ENCODE assay signal across 17 cellular contexts in the genomic region with DNA sequence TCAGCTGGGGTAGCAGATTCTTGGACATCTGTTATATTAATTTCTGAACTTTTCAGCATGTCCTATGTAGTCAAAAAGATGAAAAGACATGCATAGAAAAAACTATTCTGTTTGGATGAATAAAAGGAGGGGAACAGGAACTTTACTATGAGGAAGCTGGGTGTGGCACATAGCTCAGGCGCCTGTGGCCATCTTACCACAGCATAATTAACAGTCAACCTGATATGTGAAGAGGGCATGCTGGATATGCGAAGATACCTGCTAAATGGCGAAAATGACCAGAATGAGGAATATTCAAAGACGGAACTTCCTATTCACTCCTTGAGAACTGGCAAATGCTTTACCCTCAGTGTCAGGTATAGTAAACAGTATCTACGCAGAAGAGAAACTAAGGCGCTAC. TPM values are rescaled to one million over a fixed set of nuclear protein-coding genes. Genes with fewer than 3 reads are reported as not detected.
DNase-seq lines count a peak whose midpoint lies in the region; ATAC-seq and TF ChIP-seq lines count a peak whose summit lies in the region.
"Had no signal": no experiment of that assay in that cellular context is flagged by ENCODE, and none has a peak within 500 bp of the region (broad histone marks: within the 10 kb centered on the region; RNA-seq: fewer than 3 reads in every experiment).

No MANE protein-coding gene starts in this region.

- no peak overlapping the region for H3K4me2 ChIP-seq in smooth muscle cell
- H3K4me2 ChIP-seq: KMS-11 had no signal

- peaks cover 55% of the 10 kb centered on the region for H4K20me1 ChIP-seq in smooth muscle cell (ENCODE audit: low read depth)

- DNase-seq in LoVo (ENCODE audit: low spot score) = peak; percentile 15
- DNase-seq in T-helper 17 cell = no peak
- peak; percentile 24 for DNase-seq in islet precursor cell
- DNase-seq in smooth muscle cell (lab: John Stamatoyannopoulos, UW; ENCODE audit: unreplicated experiment) = no peak
- no peak for DNase-seq in sciatic nerve (ENCODE audit: low spot score)
- no peak for DNase-seq in activated T-cell treated with anti-CD3 and anti-CD28 coated beads, Interleukin-2, amount 50 U/mL, for 24 hours
- no peak for DNase-seq in right lobe of liver
- DNase-seq: BE2C; CD4-positive, alpha-beta memory T cell; DMS79; MM.1S; NCI-H187 treated with DMSO at 0.1 percent for 48 hours; NCI-H2171; NCI-H82; SJCRH30 had no signal

- intact Hi-C loops in sciatic nerve (cut with DNase I) = no loop called here
- intact Hi-C loops in right lobe of liver (cut with DNase I) = no loop called here

- H3K4me1 ChIP-seq in smooth muscle cell (ENCODE audit: low read depth) (no peaks in the 10 kb centered on the region), right lobe of liver (peaks cover 0 to 15% (median 8%) of the 10 kb centered on the region in 4 donors)
- H3K4me1 ChIP-seq: BE2C had no signal

- peak overlapping the region; percentile 8 for H3K27ac Mint-ChIP-seq in T-helper 17 cell
- H3K27ac Mint-ChIP-seq in activated T-cell treated with anti-CD3 and anti-CD28 coated beads, Interleukin-2, amount 50 U/mL, for 24 hours = no peak overlapping the region

- H3K4me3 Mint-ChIP-seq in T-helper 17 cell = no peak overlapping the region
- no peak overlapping the region for H3K4me3 Mint-ChIP-seq in activated T-cell treated with anti-CD3 and anti-CD28 coated beads, Interleukin-2, amount 50 U/mL, for 24 hours

- no peak for ATAC-seq in T-helper 17 cell
- no peak for ATAC-seq in sciatic nerve
- ATAC-seq in right lobe of liver = no peak

- no peaks in the 10 kb centered on the region for H3K9me3 Mint-ChIP-seq in activated T-cell treated with anti-CD3 and anti-CD28 coated beads, Interleukin-2, amount 50 U/mL, for 24 hours
- H3K9me3 Mint-ChIP-seq: CD4-positive, alpha-beta memory T cell had no signal

- H3F3A ChIP-seq in smooth muscle cell (ENCODE audit: low read depth) = peaks cover 8% of the 10 kb centered on the region

- no peaks in the 10 kb centered on the region for H3K27me3 Mint-ChIP-seq in T-helper 17 cell
- no peaks in the 10 kb centered on the region for H3K27me3 Mint-ChIP-seq in activated T-cell treated with anti-CD3 and anti-CD28 coated beads, Interleukin-2, amount 50 U/mL, for 24 hours
- H3K27me3 Mint-ChIP-seq: CD4-positive, alpha-beta memory T cell had no signal

- peaks cover 22% of the 10 kb centered on the region for H3K4me1 Mint-ChIP-seq in T-helper 17 cell
- peaks cover 1% of the 10 kb centered on the region for H3K4me1 Mint-ChIP-seq in activated T-cell treated with anti-CD3 and anti-CD28 coated beads, Interleukin-2, amount 50 U/mL, for 24 hours (ENCODE audit: low read depth)

- H3K4me3 ChIP-seq in smooth muscle cell (no peak overlapping the region), right lobe of liver (no peak overlapping the region)
- H3K4me3 ChIP-seq: SJCRH30 had no signal

- no peaks in the 10 kb centered on the region for H3K27me3 ChIP-seq in smooth muscle cell (ENCODE audit: low read depth)
- no peaks in the 10 kb centered on the region for H3K27me3 ChIP-seq in right lobe of liver
- H3K27me3 ChIP-seq: BE2C, SJCRH30 had no signal

- H3K9me3 ChIP-seq in T-helper 17 cell (ENCODE audit: control insufficient read depth, low read length, poor library complexity, severe bottlenecking) = no peaks in the 10 kb centered on the region
- no peaks in the 10 kb centered on the region for H3K9me3 ChIP-seq in smooth muscle cell (replicated peaks; ENCODE audit: low read depth)
- H3K9me3 ChIP-seq in right lobe of liver = no peaks in the 10 kb centered on the region
- H3K9me3 ChIP-seq: BE2C, SJCRH30 had no signal

- peaks cover 12% of the 10 kb centered on the region for H3K36me3 Mint-ChIP-seq in T-helper 17 cell (ENCODE audit: low read depth)
- peaks cover 85% of the 10 kb centered on the region for H3K36me3 Mint-ChIP-seq in activated T-cell treated with anti-CD3 and anti-CD28 coated beads, Interleukin-2, amount 50 U/mL, for 24 hours (ENCODE audit: low read depth)

- H3K36me3 ChIP-seq in smooth muscle cell (ENCODE audit: low read depth) (no peaks in the 10 kb centered on the region), right lobe of liver (peaks cover 0 to 39% (median 11%) of the 10 kb centered on the region in 4 donors)

- TF ChIP-seq CTCF in smooth muscle cell (IDR thresholded peaks at IDR 0.05; ENCODE audit: borderline replicate concordance, insufficient read depth, poor library complexity, severe bottlenecking) = no peak
- TF ChIP-seq CTCF in right lobe of liver (IDR thresholded peaks at IDR 0.05) = no peak

- H3K9ac ChIP-seq in smooth muscle cell (ENCODE audit: low read depth) = no peak overlapping the region
- H3K9ac ChIP-seq: KMS-11 had no signal

- no peak overlapping the region for H2AFZ ChIP-seq in smooth muscle cell (ENCODE audit: low read depth)

- TF ChIP-seq POLR2A in right lobe of liver (IDR thresholded peaks at IDR 0.05) = no peak

- 72% methylated on average over 6 of the region's 6 CpGs for WGBS in smooth muscle cell (ENCODE audit: low lambda C conversion rate)
- WGBS in right lobe of liver (ENCODE audit: insufficient coverage, low coverage, low lambda C conversion rate, missing lambda C conversion rate) = 68% methylated on average over 6 of the region's 6 CpGs

- H3K79me2 ChIP-seq in smooth muscle cell (ENCODE audit: low read depth) = peaks cover 74% of the 10 kb centered on the region

- peak overlapping the region; percentile 47 for H3K27ac ChIP-seq in smooth muscle cell (ENCODE audit: low read depth)
- H3K27ac ChIP-seq in right lobe of liver = no peak overlapping the region
- H3K27ac ChIP-seq: KMS-11, RWPE1, SJCRH30 had no signal

RNA-seq across cellular contexts. Expression of a gene that starts 18.4 kb away (rescaled TPM):
- total RNA-seq in T-helper 17 cell (10 to 100 TPM; 38.2 to 47.6 TPM), smooth muscle cell (74.9 and 78.2 TPM in 2 replicates), sciatic nerve (86.0 TPM), right lobe of liver (10 to 100 TPM; 24.7 to 42.0 (median 28.8) TPM)
- 41.5 and 49.2 TPM in 2 replicates for polyA plus RNA-seq in smooth muscle cell

RNA-seq across cellular contexts. Expression of a gene that starts 19.0 kb away (rescaled TPM):
- total RNA-seq in T-helper 17 cell (100 to 1,000 TPM; 138 to 141 TPM), smooth muscle cell (32.9 and 45.0 TPM in 2 replicates), sciatic nerve (43.2 TPM), right lobe of liver (10 to 100 TPM; 11.8 to 23.4 (median 15.4) TPM)
- polyA plus RNA-seq in smooth muscle cell = 14.6 and 22.7 TPM in 2 replicates

Comparison
In these comparisons a context has a peak if more than half of its experiments do, and no peak if none do; other contexts are left out.
1. DNase-seq: peak in LoVo (single experiment) and islet precursor cell (single experiment); none in T-helper 17 cell (0 of 3), smooth muscle cell (single experiment), sciatic nerve (single experiment), activated T-cell treated with anti-CD3 and anti-CD28 coated beads, Interleukin-2, amount 50 U/mL, for 24 hours (single experiment) and right lobe of liver (0 of 3).